ENCODE assay signal across 14 cellular contexts in genomic region chr16:89392881-89393730, GRCh38.
A peak's percentile ranks its signal among the peaks of the same experiment; 100 is the strongest.
DNase-seq lines count a peak whose midpoint lies in the region; ATAC-seq and TF ChIP-seq lines count a peak whose summit lies in the region.
"Had no signal": no experiment of that assay in that cellular context is flagged by ENCODE, and none has a peak within 500 bp of the region (broad histone marks: within the 10 kb centered on the region; RNA-seq: fewer than 3 reads in every experiment).

No MANE protein-coding gene starts in this region.

- H3K27ac ChIP-seq in mesendoderm (ENCODE audit: low read depth, low read length), result no peak overlapping the region
- H3K27ac ChIP-seq in tibial nerve, result no peak overlapping the region
- H3K27ac ChIP-seq: vagina had no signal

- H3K4me1 ChIP-seq in mesendoderm (ENCODE audit: control insufficient read depth, low read depth, low read length), result peaks cover 5% of the 10 kb centered on the region
- peaks cover 0 to 42% (median 22%) of the 10 kb centered on the region in 4 donors for H3K4me1 ChIP-seq in tibial nerve

- H3K23ac ChIP-seq in mesendoderm (ENCODE audit: low read length), result no peak overlapping the region

- no CpG with 5 or more reads among the region's 17 CpGs for WGBS in mesendoderm (ENCODE audit: extremely low coverage, insufficient coverage, low lambda C conversion rate)
- 75 to 84% methylated on average over 17 of the region's 17 CpGs for WGBS in tibial nerve, 2 donors

- no peak for TF ChIP-seq POLR2A in tibial nerve (IDR thresholded peaks at IDR 0.05)

- H3K27ac Mint-ChIP-seq in stimulated activated naive CD8-positive, alpha-beta T cell treated with anti-CD3 and anti-CD28 coated beads, Interleukin-15, Interleukin-2, amounts not matched to agents 100 ng/mL and 50 ng/mL, for 24 hours, result peak overlapping the region; percentile 81
- H3K27ac Mint-ChIP-seq in brain, result peak overlapping the region; percentile 30 to 63 (median 58)

- H3K18ac ChIP-seq in mesendoderm (ENCODE audit: low read length), result no peak overlapping the region

- no peak overlapping the region for H3K4ac ChIP-seq in mesendoderm (ENCODE audit: low read depth, low read length)

- H3K9ac ChIP-seq in mesendoderm (ENCODE audit: low read length), result no peak overlapping the region

- H2BK15ac ChIP-seq in mesendoderm (replicated peaks; ENCODE audit: low read depth), result no peak overlapping the region

- TF ChIP-seq CTCF in brain (conservative IDR thresholded peaks at IDR 0.05) (no peak), foreskin fibroblast (IDR thresholded peaks at IDR 0.05; ENCODE audit: low read depth, low read length) (no peak), tibial nerve (IDR thresholded peaks at IDR 0.05) (no peak)

- H2BK5ac ChIP-seq in mesendoderm (ENCODE audit: low read length), result no peak overlapping the region

- peaks cover 84% of the 10 kb centered on the region for H3K79me2 ChIP-seq in mesendoderm (ENCODE audit: control insufficient read depth, insufficient read depth, low read length)

- H3K27me3 ChIP-seq in mesendoderm (ENCODE audit: insufficient read depth, low read length, poor library complexity) (no peaks in the 10 kb centered on the region), tibial nerve (no peaks in the 10 kb centered on the region)
- H3K27me3 ChIP-seq: vagina had no signal

- peak overlapping the region; percentile 17 for H3K4me3 Mint-ChIP-seq in stimulated activated naive CD8-positive, alpha-beta T cell treated with anti-CD3 and anti-CD28 coated beads, Interleukin-15, Interleukin-2, amounts not matched to agents 100 ng/mL and 50 ng/mL, for 24 hours
- H3K4me3 Mint-ChIP-seq in brain, result peak overlapping the region in 2 of 5 experiments; percentile 21 to 52
- H3K4me3 Mint-ChIP-seq: neural crest cell had no signal

- H2BK120ac ChIP-seq in mesendoderm (ENCODE audit: low read depth, low read length), result no peak overlapping the region

- H3K36me3 ChIP-seq in mesendoderm (ENCODE audit: control insufficient read depth, insufficient read depth, low read length), result peaks cover 2% of the 10 kb centered on the region
- H3K36me3 ChIP-seq in tibial nerve, result no peaks in the 10 kb centered on the region
- H3K36me3 ChIP-seq: vagina had no signal

- H2AK5ac ChIP-seq in mesendoderm (ENCODE audit: low read length), result no peak overlapping the region

- peaks cover 74% of the 10 kb centered on the region for H3K4me1 Mint-ChIP-seq in stimulated activated naive CD8-positive, alpha-beta T cell treated with anti-CD3 and anti-CD28 coated beads, Interleukin-15, Interleukin-2, amounts not matched to agents 100 ng/mL and 50 ng/mL, for 24 hours (ENCODE audit: low read depth)
- H3K4me1 Mint-ChIP-seq in brain, result peaks cover 64% of the 10 kb centered on the region

- H3K56ac ChIP-seq in mesendoderm (ENCODE audit: low read length), result no peak overlapping the region

- H3K4me3 ChIP-seq in mesendoderm (ENCODE audit: low read length) (no peak overlapping the region), foreskin fibroblast (ENCODE audit: low read depth in 1 of 2, low read length in 2 of 2) (no peak overlapping the region), tibial nerve (no peak overlapping the region)
- H3K4me3 ChIP-seq: vagina had no signal

- peaks cover 20% of the 10 kb centered on the region for H3K79me1 ChIP-seq in mesendoderm (ENCODE audit: low read length)

- peaks cover 3% of the 10 kb centered on the region for H3K9me3 Mint-ChIP-seq in stimulated activated naive CD8-positive, alpha-beta T cell treated with anti-CD3 and anti-CD28 coated beads, Interleukin-15, Interleukin-2, amounts not matched to agents 100 ng/mL and 50 ng/mL, for 24 hours
- peaks cover 0 to 8% (median 4%) of the 10 kb centered on the region in 5 experiments for H3K9me3 Mint-ChIP-seq in brain
- H3K9me3 Mint-ChIP-seq: neural crest cell had no signal

- H3K27me3 Mint-ChIP-seq in stimulated activated naive CD8-positive, alpha-beta T cell treated with anti-CD3 and anti-CD28 coated beads, Interleukin-15, Interleukin-2, amounts not matched to agents 100 ng/mL and 50 ng/mL, for 24 hours, result no peaks in the 10 kb centered on the region
- no peaks in the 10 kb centered on the region for H3K27me3 Mint-ChIP-seq in brain

- no peaks in the 10 kb centered on the region for H3K9me3 ChIP-seq in tibial nerve
- H3K9me3 ChIP-seq: vagina had no signal

- ATAC-seq in stimulated activated naive CD8-positive, alpha-beta T cell treated with anti-CD3 and anti-CD28 coated beads, Interleukin-15, Interleukin-2, amounts not matched to agents 100 U/mL and 50 U/mL, for 24 hours, result no peak

- H3K36me3 Mint-ChIP-seq in stimulated activated naive CD8-positive, alpha-beta T cell treated with anti-CD3 and anti-CD28 coated beads, Interleukin-15, Interleukin-2, amounts not matched to agents 100 ng/mL and 50 ng/mL, for 24 hours (ENCODE audit: low read depth), result peaks cover 33% of the 10 kb centered on the region
- H3K36me3 Mint-ChIP-seq in brain, result peaks cover 50% of the 10 kb centered on the region

- DNase-seq in stimulated activated naive CD8-positive, alpha-beta T cell treated with anti-CD3 and anti-CD28 coated beads, Interleukin-15, Interleukin-2, amounts not matched to agents 100 U/mL and 50 U/mL, for 24 hours, result no peak
- peak; percentile 84 for DNase-seq in mesendoderm
- no peak for DNase-seq in foreskin fibroblast
- no peak for DNase-seq in effector CD4-positive, alpha-beta T cell
- no peak for DNase-seq in NCI-H1436 (lab: John Stamatoyannopoulos, UW)
- no peak for DNase-seq in tibial nerve (ENCODE audit: low spot score in 2 of 2)
- DNase-seq: activated CD4-positive, alpha-beta T cell treated with anti-CD3 and anti-CD28 coated beads for 4 hours; activated effector memory CD4-positive, alpha-beta T cell treated with anti-CD3 and anti-CD28 coated beads, Interleukin-2, amount 50 U/mL, for 16 hours; central memory CD4-positive, alpha-beta T cell; small intestine had no signal

- H4K8ac ChIP-seq in mesendoderm (ENCODE audit: low read depth, low read length), result no peak overlapping the region

- H4K5ac ChIP-seq in mesendoderm (ENCODE audit: low read length), result no peak overlapping the region

- no peak for TF ChIP-seq EP300 in tibial nerve (IDR thresholded peaks at IDR 0.05)

- no peak overlapping the region for H3K4me2 ChIP-seq in mesendoderm (ENCODE audit: low read length)
